In the genomic region with DNA sequence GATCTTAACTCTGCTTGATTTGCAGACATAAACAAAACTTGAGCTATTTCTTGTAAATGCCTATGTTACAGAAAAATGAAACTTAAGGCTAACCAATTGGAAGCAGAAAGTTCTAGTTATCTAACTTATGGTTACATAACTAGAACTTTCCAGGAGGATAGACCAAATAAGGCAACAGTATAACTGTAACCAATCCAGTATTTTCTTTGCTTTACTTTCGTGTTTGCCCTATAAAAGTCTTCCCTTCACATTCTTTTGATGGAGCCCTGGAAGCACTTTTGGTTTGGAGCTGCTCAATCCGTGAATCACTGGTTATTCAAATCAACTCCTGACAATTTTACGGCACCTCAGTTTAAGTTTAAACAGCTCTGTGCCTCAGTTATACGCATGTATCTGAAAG, we compare ENCODE assay signal across 20 cellular contexts.
DNase-seq lines count a peak whose midpoint lies in the region; ATAC-seq and TF ChIP-seq lines count a peak whose summit lies in the region.
"Had no signal": no experiment of that assay in that cellular context is flagged by ENCODE, and none has a peak within 500 bp of the region (broad histone marks: within the 10 kb centered on the region; RNA-seq: fewer than 3 reads in every experiment).

No MANE protein-coding gene starts in this region.

- H3K79me2 ChIP-seq in SK-N-SH (ENCODE audit: insufficient read depth): no peaks in the 10 kb centered on the region
- no peaks in the 10 kb centered on the region for H3K79me2 ChIP-seq in hepatocyte
- H3K79me2 ChIP-seq in smooth muscle cell (ENCODE audit: low read depth): no peaks in the 10 kb centered on the region

- H3K4me2 ChIP-seq in SK-N-SH (no peak overlapping the region), hepatocyte (no peak overlapping the region), smooth muscle cell (peak overlapping the region; percentile 71)

- H3K9ac ChIP-seq in SK-N-SH (no peak overlapping the region), smooth muscle cell (ENCODE audit: low read depth) (no peak overlapping the region)

- TF ChIP-seq RAD21 in SK-N-SH (IDR thresholded peaks at IDR 0.05; ENCODE audit: low read length): no peak

- POLR2A ChIA-PET in SK-N-SH (lab: Yijun Ruan, JAX): no interaction called here

- peak overlapping the region in 1 of 2 experiments; percentile 28; a peak in 2 of 4 replicates for H3K27ac ChIP-seq in SK-N-SH (ENCODE audit: low read depth in 2 of 2, low read length in 1 of 2)
- H3K27ac ChIP-seq in hepatocyte: peak overlapping the region; percentile 20
- H3K27ac ChIP-seq in smooth muscle cell (ENCODE audit: low read depth): peak overlapping the region; percentile 63
- H3K27ac ChIP-seq: 22Rv1, dorsolateral prefrontal cortex, thyroid gland had no signal

- no peaks in the 10 kb centered on the region for H3K9me3 ChIP-seq in SK-N-SH
- no peaks in the 10 kb centered on the region for H3K9me3 ChIP-seq in hepatocyte (ENCODE audit: low read depth)
- H3K9me3 ChIP-seq in smooth muscle cell (replicated peaks; ENCODE audit: low read depth): no peaks in the 10 kb centered on the region
- H3K9me3 ChIP-seq: heart left ventricle, thyroid gland had no signal

- H4K20me1 ChIP-seq in SK-N-SH (ENCODE audit: insufficient read depth): no peaks in the 10 kb centered on the region
- no peaks in the 10 kb centered on the region for H4K20me1 ChIP-seq in hepatocyte (ENCODE audit: insufficient read depth, poor library complexity, severe bottlenecking)
- no peaks in the 10 kb centered on the region for H4K20me1 ChIP-seq in smooth muscle cell (ENCODE audit: low read depth)

- H2AFZ ChIP-seq in SK-N-SH (ENCODE audit: low read depth): no peak overlapping the region
- no peak overlapping the region for H2AFZ ChIP-seq in hepatocyte
- H2AFZ ChIP-seq in smooth muscle cell (ENCODE audit: low read depth): no peak overlapping the region

- H3K9me2 ChIP-seq in SK-N-SH (no peaks in the 10 kb centered on the region), hepatocyte (replicated peaks; ENCODE audit: insufficient read depth) (no peaks in the 10 kb centered on the region)

- TF ChIP-seq CTCF in SK-N-SH (IDR thresholded peaks at IDR 0.05) (no peak), hepatocyte (IDR thresholded peaks at IDR 0.05; ENCODE audit: poor library complexity) (no peak), smooth muscle cell (IDR thresholded peaks at IDR 0.05; ENCODE audit: borderline replicate concordance, insufficient read depth, poor library complexity, severe bottlenecking) (no peak)

- H3K4me3 ChIP-seq in SK-N-SH (ENCODE audit: low read depth in 2 of 2, low read length in 1 of 2): no peak overlapping the region
- no peak overlapping the region for H3K4me3 ChIP-seq in hepatocyte
- H3K4me3 ChIP-seq in smooth muscle cell: no peak overlapping the region
- H3K4me3 ChIP-seq: dorsolateral prefrontal cortex, heart left ventricle, thyroid gland had no signal

- DNase-seq in SK-N-SH: no peak
- DNase-seq in amniotic epithelial cell (ENCODE audit: low read depth): peak; percentile 43
- DNase-seq in hepatocyte (ENCODE audit: low spot score): no peak
- no peak for DNase-seq in smooth muscle cell (lab: John Stamatoyannopoulos, UW; ENCODE audit: unreplicated experiment)
- no peak for DNase-seq in NCI-H1048 (lab: John Stamatoyannopoulos, UW)
- no peak for DNase-seq in RPMI8226
- DNase-seq: activated CD4-positive, alpha-beta T cell treated with anti-CD3 and anti-CD28 coated beads, Interleukin-2, amount 50 U/mL, for 48 hours; activated naive CD4-positive, alpha-beta T cell treated with anti-CD3 and anti-CD28 coated beads for 36 hours; dorsolateral prefrontal cortex; erythroblast; heart left ventricle; MV-4-11; naive B cell; NCI-H2029; NCI-H446 treated with DMSO at 0.1 percent for 48 hours; Right ventricle myocardium superior; thyroid gland had no signal

- H3K4me1 ChIP-seq in SK-N-SH (ENCODE audit: control insufficient read depth in 1 of 2, insufficient read depth in 2 of 2, low read depth in 1 of 2, low read length in 1 of 2): no peaks in the 10 kb centered on the region; a peak in 1 of 4 replicates
- no peaks in the 10 kb centered on the region for H3K4me1 ChIP-seq in hepatocyte (ENCODE audit: insufficient read depth)
- H3K4me1 ChIP-seq in smooth muscle cell (ENCODE audit: low read depth): no peaks in the 10 kb centered on the region
- H3K4me1 ChIP-seq: thyroid gland had no signal

- no peaks in the 10 kb centered on the region for H3F3A ChIP-seq in SK-N-SH (replicated peaks; ENCODE audit: insufficient read depth)
- peaks cover 9% of the 10 kb centered on the region for H3F3A ChIP-seq in smooth muscle cell (ENCODE audit: low read depth)

- CTCF ChIA-PET in SK-N-SH (lab: Yijun Ruan, JAX): no interaction called here

- no peaks in the 10 kb centered on the region for H3K27me3 ChIP-seq in SK-N-SH (ENCODE audit: insufficient read depth)
- no peaks in the 10 kb centered on the region for H3K27me3 ChIP-seq in hepatocyte
- H3K27me3 ChIP-seq in smooth muscle cell (ENCODE audit: low read depth): no peaks in the 10 kb centered on the region
- H3K27me3 ChIP-seq: dorsolateral prefrontal cortex, heart left ventricle, thyroid gland had no signal

- peaks cover 6 to 9% of the 10 kb centered on the region in 2 experiments for H3K36me3 ChIP-seq in SK-N-SH (replicated peaks in 1 of 2; ENCODE audit: control insufficient read depth in 1 of 2, insufficient read depth in 2 of 2, low read length in 1 of 2)
- no peaks in the 10 kb centered on the region for H3K36me3 ChIP-seq in hepatocyte (replicated peaks; ENCODE audit: insufficient read depth, low read depth)
- no peaks in the 10 kb centered on the region for H3K36me3 ChIP-seq in smooth muscle cell (ENCODE audit: low read depth)

- ATAC-seq in SK-N-SH treated with all-trans-retinoic acid at 6 μM for 48 hours: peak; percentile 55
- ATAC-seq in HG03139 (IDR thresholded peaks at IDR 0.05; ENCODE audit: unreplicated experiment): no peak
- ATAC-seq: heart left ventricle had no signal

- WGBS in SK-N-SH (ENCODE audit: low lambda C conversion rate): 94% methylated on average over 4 of the region's 4 CpGs
- WGBS in hepatocyte (ENCODE audit: low lambda C conversion rate, missing lambda C conversion rate): 41% methylated on average over 4 of the region's 4 CpGs
- WGBS in smooth muscle cell (ENCODE audit: low lambda C conversion rate): 40% methylated on average over 4 of the region's 4 CpGs

- TF ChIP-seq EP300 in SK-N-SH (IDR thresholded peaks at IDR 0.05; ENCODE audit: borderline replicate concordance in 1 of 2, low read depth in 1 of 2, low read length in 1 of 2): no peak

TF ChIP-seq in SK-N-SH treated with all-trans-retinoic acid at 6 μM for 48 hours, 23 proteins besides CTCF, POLR2A, EP300 and RAD21 (continues in another document):
- TF ChIP-seq ZFP3 (CRISPR knock-in tag; IDR thresholded peaks at IDR 0.05) (no peak), SNAI2 (CRISPR knock-in tag; IDR thresholded peaks at IDR 0.05) (no peak), ZNF70 (CRISPR knock-in tag; IDR thresholded peaks at IDR 0.05) (no peak), ZNF8 (CRISPR knock-in tag; IDR thresholded peaks at IDR 0.05) (no peak), BACH2 (CRISPR knock-in tag; IDR thresholded peaks at IDR 0.05; ENCODE audit: borderline replicate concordance) (no peak), RARB (CRISPR knock-in tag; IDR thresholded peaks at IDR 0.05) (no peak), GLIS3 (CRISPR knock-in tag; IDR thresholded peaks at IDR 0.05) (no peak), ZNF565 (CRISPR knock-in tag; conservative IDR thresholded peaks at IDR 0.05; ENCODE audit: low read depth) (no peak), ZFP30 (CRISPR knock-in tag; IDR thresholded peaks at IDR 0.05) (no peak)
- TF ChIP-seq, protein P1, sequence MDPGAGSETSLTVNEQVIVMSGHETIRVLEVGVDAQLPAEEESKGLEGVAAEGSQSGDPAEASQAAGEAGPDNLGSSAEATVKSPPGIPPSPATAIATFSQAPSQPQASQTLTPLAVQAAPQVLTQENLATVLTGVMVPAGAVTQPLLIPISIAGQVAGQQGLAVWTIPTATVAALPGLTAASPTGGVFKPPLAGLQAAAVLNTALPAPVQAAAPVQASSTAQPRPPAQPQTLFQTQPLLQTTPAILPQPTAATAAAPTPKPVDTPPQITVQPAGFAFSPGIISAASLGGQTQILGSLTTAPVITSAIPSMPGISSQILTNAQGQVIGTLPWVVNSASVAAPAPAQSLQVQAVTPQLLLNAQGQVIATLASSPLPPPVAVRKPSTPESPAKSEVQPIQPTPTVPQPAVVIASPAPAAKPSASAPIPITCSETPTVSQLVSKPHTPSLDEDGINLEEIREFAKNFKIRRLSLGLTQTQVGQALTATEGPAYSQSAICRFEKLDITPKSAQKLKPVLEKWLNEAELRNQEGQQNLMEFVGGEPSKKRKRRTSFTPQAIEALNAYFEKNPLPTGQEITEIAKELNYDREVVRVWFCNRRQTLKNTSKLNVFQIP (CRISPR knock-in tag; IDR thresholded peaks at IDR 0.05; ENCODE audit: borderline replicate concordance, low read depth): no peak

TF ChIP-seq in SK-N-SH, 30 proteins besides CTCF, POLR2A, EP300 and RAD21:
- TF ChIP-seq, protein P2, sequence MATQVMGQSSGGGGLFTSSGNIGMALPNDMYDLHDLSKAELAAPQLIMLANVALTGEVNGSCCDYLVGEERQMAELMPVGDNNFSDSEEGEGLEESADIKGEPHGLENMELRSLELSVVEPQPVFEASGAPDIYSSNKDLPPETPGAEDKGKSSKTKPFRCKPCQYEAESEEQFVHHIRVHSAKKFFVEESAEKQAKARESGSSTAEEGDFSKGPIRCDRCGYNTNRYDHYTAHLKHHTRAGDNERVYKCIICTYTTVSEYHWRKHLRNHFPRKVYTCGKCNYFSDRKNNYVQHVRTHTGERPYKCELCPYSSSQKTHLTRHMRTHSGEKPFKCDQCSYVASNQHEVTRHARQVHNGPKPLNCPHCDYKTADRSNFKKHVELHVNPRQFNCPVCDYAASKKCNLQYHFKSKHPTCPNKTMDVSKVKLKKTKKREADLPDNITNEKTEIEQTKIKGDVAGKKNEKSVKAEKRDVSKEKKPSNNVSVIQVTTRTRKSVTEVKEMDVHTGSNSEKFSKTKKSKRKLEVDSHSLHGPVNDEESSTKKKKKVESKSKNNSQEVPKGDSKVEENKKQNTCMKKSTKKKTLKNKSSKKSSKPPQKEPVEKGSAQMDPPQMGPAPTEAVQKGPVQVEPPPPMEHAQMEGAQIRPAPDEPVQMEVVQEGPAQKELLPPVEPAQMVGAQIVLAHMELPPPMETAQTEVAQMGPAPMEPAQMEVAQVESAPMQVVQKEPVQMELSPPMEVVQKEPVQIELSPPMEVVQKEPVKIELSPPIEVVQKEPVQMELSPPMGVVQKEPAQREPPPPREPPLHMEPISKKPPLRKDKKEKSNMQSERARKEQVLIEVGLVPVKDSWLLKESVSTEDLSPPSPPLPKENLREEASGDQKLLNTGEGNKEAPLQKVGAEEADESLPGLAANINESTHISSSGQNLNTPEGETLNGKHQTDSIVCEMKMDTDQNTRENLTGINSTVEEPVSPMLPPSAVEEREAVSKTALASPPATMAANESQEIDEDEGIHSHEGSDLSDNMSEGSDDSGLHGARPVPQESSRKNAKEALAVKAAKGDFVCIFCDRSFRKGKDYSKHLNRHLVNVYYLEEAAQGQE (IDR thresholded peaks at IDR 0.05; ENCODE audit: low read depth, low read length): no peak
- TF ChIP-seq TAF1 (IDR thresholded peaks at IDR 0.05; ENCODE audit: borderline replicate concordance, low read depth, low read length): no peak
